ENCODE assay signal across 26 cellular contexts in genomic region chr13:26531751-26532150, GRCh38.
"Had no signal": no experiment of that assay in that cellular context is flagged by ENCODE, and none has a peak within 500 bp of the region (broad histone marks: within the 10 kb centered on the region; RNA-seq: fewer than 3 reads in every experiment).

No MANE protein-coding gene starts in this region.

- H3K36me3 Mint-ChIP-seq: activated naive CD8-positive, alpha-beta T cell treated with anti-CD3 and anti-CD28 coated beads for 36 hours; natural killer cell; stimulated activated naive B cell treated with anti-CD40 and anti-IgM and Interleukin-4, amounts not matched to agents 10 μg/mL and 1 μg/mL and 100 μg/mL, for 72 hours had no signal

- H3K4me3 ChIP-seq: colonic mucosa, esophagus squamous epithelium, gastroesophageal sphincter, left ventricle myocardium inferior, transverse colon, uterus had no signal

- H3K9me3 Mint-ChIP-seq: activated B cell treated with CpG ODN at 0.5 μM for 24 hours; activated naive CD8-positive, alpha-beta T cell treated with anti-CD3 and anti-CD28 coated beads for 36 hours; activated T-cell treated with anti-CD3 and anti-CD28 coated beads, Interleukin-2, amount 50 U/mL, for 4 hours; activated T-helper 2 cell treated with anti-CD3 and anti-CD28 coated beads, Interferon-gamma antibody, Interleukin-2, Interleukin-4, amounts not matched to agents 10 μg/mL and 5 μg/mL and 100 μg/mL, durations not matched to agents 14 hours and 24 hours and 36 hours; natural killer cell; stimulated activated naive B cell treated with anti-CD40 and anti-IgM and Interleukin-4, amounts not matched to agents 10 μg/mL and 1 μg/mL and 100 μg/mL, for 72 hours had no signal

- H3K27ac Mint-ChIP-seq: activated B cell treated with CpG ODN at 0.5 μM for 24 hours; activated CD4-positive, alpha-beta T cell treated with anti-CD3 and anti-CD28 coated beads for 36 hours; activated naive CD8-positive, alpha-beta T cell treated with anti-CD3 and anti-CD28 coated beads for 36 hours; activated T-helper 2 cell treated with anti-CD3 and anti-CD28 coated beads, Interferon-gamma antibody, Interleukin-2, Interleukin-4, amounts not matched to agents 10 μg/mL and 5 μg/mL and 100 μg/mL, durations not matched to agents 14 hours and 24 hours and 36 hours; natural killer cell; progenitor cell of endocrine pancreas; stimulated activated naive B cell treated with anti-CD40 and anti-IgM and Interleukin-4, amounts not matched to agents 10 μg/mL and 1 μg/mL and 100 μg/mL, for 72 hours had no signal

- ATAC-seq: activated CD4-positive, alpha-beta T cell treated with anti-CD3 and anti-CD28 coated beads for 36 hours; activated T-cell treated with anti-CD3 and anti-CD28 coated beads, Interleukin-2, amount 50 U/mL, for 4 hours; gastroesophageal sphincter; natural killer cell; stimulated activated naive B cell treated with anti-CD40 and anti-IgM and Interleukin-4, amounts not matched to agents 10 μg/mL and 1 μg/mL and 100 μg/mL, for 72 hours had no signal

- H3K4me3 Mint-ChIP-seq: activated B cell treated with CpG ODN at 0.5 μM for 24 hours; activated CD4-positive, alpha-beta T cell treated with anti-CD3 and anti-CD28 coated beads for 36 hours; activated naive CD8-positive, alpha-beta T cell treated with anti-CD3 and anti-CD28 coated beads for 36 hours; activated T-cell treated with anti-CD3 and anti-CD28 coated beads, Interleukin-2, amount 50 U/mL, for 4 hours; natural killer cell; stimulated activated naive B cell treated with anti-CD40 and anti-IgM and Interleukin-4, amounts not matched to agents 10 μg/mL and 1 μg/mL and 100 μg/mL, for 72 hours had no signal

- FAIRE-seq: astrocyte had no signal

- H3K9me3 ChIP-seq: colonic mucosa, esophagus squamous epithelium, gastroesophageal sphincter, left ventricle myocardium inferior, transverse colon, uterus had no signal

- H3K36me3 ChIP-seq: colonic mucosa, esophagus squamous epithelium, gastroesophageal sphincter, left ventricle myocardium inferior, transverse colon, uterus had no signal

- H3K27me3 ChIP-seq: colonic mucosa, esophagus squamous epithelium had no signal

- H3K4me1 Mint-ChIP-seq: activated B cell treated with CpG ODN at 0.5 μM for 24 hours; activated CD4-positive, alpha-beta T cell treated with anti-CD3 and anti-CD28 coated beads for 36 hours; activated naive CD8-positive, alpha-beta T cell treated with anti-CD3 and anti-CD28 coated beads for 36 hours; natural killer cell; stimulated activated naive B cell treated with anti-CD40 and anti-IgM and Interleukin-4, amounts not matched to agents 10 μg/mL and 1 μg/mL and 100 μg/mL, for 72 hours had no signal

- H3K27ac ChIP-seq: colonic mucosa, esophagus squamous epithelium, gastroesophageal sphincter, left ventricle myocardium inferior, transverse colon, uterus had no signal

- DNase-seq: activated B cell treated with CpG ODN at 0.5 μM for 24 hours; activated CD4-positive, alpha-beta T cell treated with anti-CD3 and anti-CD28 coated beads for 36 hours; activated CD4-positive, alpha-beta T cell treated with anti-CD3 and anti-CD28 coated beads, Interleukin-2, amount 50 U/mL, for 4 hours; activated CD8-positive, alpha-beta memory T cell treated with anti-CD3 and anti-CD28 coated beads for 24 hours; activated CD8-positive, alpha-beta memory T cell treated with anti-CD3 and anti-CD28 coated beads, Interleukin-2, amount 50 U/mL, for 48 hours; activated naive CD4-positive, alpha-beta T cell; activated naive CD8-positive, alpha-beta T cell treated with anti-CD3 and anti-CD28 coated beads for 36 hours; activated T-cell treated with anti-CD3 and anti-CD28 coated beads, Interleukin-2, amount 50 U/mL, for 4 hours; central memory CD4-positive, alpha-beta T cell; colonic mucosa; esophagus squamous epithelium; head of caudate nucleus; hypothalamus; left ventricle myocardium inferior; midbrain; natural killer cell; retina; stimulated activated CD4-positive, alpha-beta T cell treated with anti-CD3 and anti-CD28 coated beads, Interleukin-2, amount 100 ng/mL, for 48 hours; stimulated activated CD8-positive, alpha-beta memory T cell treated with anti-CD3 and anti-CD28 coated beads, Interleukin-4, amount 100 ng/mL, for 48 hours; stimulated activated naive B cell treated with anti-CD40 and anti-IgM and Interleukin-4, amounts not matched to agents 10 μg/mL and 1 μg/mL and 100 μg/mL, for 72 hours; transverse colon; uterus had no signal

- H3K4me1 ChIP-seq: colonic mucosa, esophagus squamous epithelium, gastroesophageal sphincter, left ventricle myocardium inferior, transverse colon, uterus had no signal
